In the genomic region with DNA sequence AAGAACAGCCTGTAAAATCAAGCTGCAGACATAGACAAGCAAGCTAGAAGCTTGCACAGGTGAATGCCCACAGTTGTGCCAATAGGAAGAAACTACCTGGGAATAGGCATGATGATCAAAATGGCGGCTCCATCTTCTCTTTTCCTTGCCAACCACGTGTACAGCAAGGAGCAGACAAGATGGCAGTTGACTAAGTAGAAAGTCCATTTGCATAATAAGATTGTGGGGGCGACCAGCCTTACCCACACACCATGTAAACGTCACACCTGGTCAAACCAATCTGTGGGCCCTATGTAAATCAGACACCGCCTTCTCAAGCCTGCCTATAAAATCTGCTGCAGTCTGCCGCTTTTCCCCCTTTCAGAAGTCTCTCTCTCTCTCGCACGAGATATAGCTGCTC, we compare ENCODE assay signal across 23 cellular contexts. TPM values are rescaled to one million over a fixed set of nuclear protein-coding genes. Genes with fewer than 3 reads are reported as not detected.
"Had no signal": no experiment of that assay in that cellular context is flagged by ENCODE, and none has a peak within 500 bp of the region (broad histone marks: within the 10 kb centered on the region; RNA-seq: fewer than 3 reads in every experiment).

No MANE protein-coding gene starts in this region.

- ATAC-seq: activated naive CD4-positive, alpha-beta T cell treated with anti-CD3 and anti-CD28 coated beads, Interleukin-2, amount 50 U/mL, for 72 hours; lower lobe of right lung; natural killer cell; pancreas; sciatic nerve; stimulated activated naive CD8-positive, alpha-beta T cell treated with anti-CD3 and anti-CD28 coated beads, Interleukin-15, amount 100 ng/mL, for 72 hours had no signal

- H3K27me3 ChIP-seq: adrenal gland, transverse colon, uterus had no signal

- DNase-seq: activated CD4-positive, alpha-beta T cell treated with anti-CD3 and anti-CD28 coated beads, Interleukin-2, amount 50 U/mL, for 4 hours; activated CD4-positive, CD25-positive, alpha-beta regulatory T cell treated with anti-CD3 and anti-CD28 coated beads, Interleukin-2, amount 50 U/mL, for 72 hours; activated gamma-delta T cell treated with Interleukin-2 at 50 U/mL for 16 hours; adrenal gland; cerebellar nuclear complex; cortex of kidney; erythroblast; hypothalamus; islet precursor cell; lower lobe of right lung; natural killer cell; pancreas; stimulated activated CD4-positive, alpha-beta T cell treated with anti-CD3 and anti-CD28 coated beads, Interleukin-4, amount 100 ng/mL, for 1 hour; stimulated activated naive CD8-positive, alpha-beta T cell treated with anti-CD3 and anti-CD28 coated beads, Interleukin-15, amount 100 ng/mL, for 72 hours; transverse colon; uterus had no signal

- H3K9me3 ChIP-seq: adrenal gland, lower lobe of right lung, pancreas, suprapubic skin, transverse colon, uterus had no signal

- H3K4me3 ChIP-seq: adrenal gland, lower lobe of right lung, pancreas, smooth muscle cell, suprapubic skin, transverse colon, uterus had no signal

- H3K36me3 ChIP-seq: adrenal gland, lower lobe of right lung, pancreas, suprapubic skin, transverse colon, uterus had no signal

RNA-seq across cellular contexts. Expression of a gene that starts 25.1 kb away (rescaled TPM):
- total RNA-seq: activated naive CD4-positive, alpha-beta T cell treated with anti-CD3 and anti-CD28 coated beads, Interleukin-2, amount 50 U/mL, for 72 hours; activated T-helper 1 cell treated with anti-CD3 and anti-CD28 coated beads, Interleukin-12 subunit alpha, Interleukin-12 subunit beta, Interleukin-2, Interleukin-4 antibody, amounts not matched to agents 30 ng/mL and 10 ng/mL and 1 ng/mL, durations not matched to agents 14 hours and 24 hours and 36 hours; bronchial epithelial cell; lower lobe of right lung; natural killer cell; pulmonary artery endothelial cell; smooth muscle cell; suprapubic skin; transverse colon; uterus had no signal
